Comparison of ENCODE assay signal across 25 cellular contexts in the genomic region with DNA sequence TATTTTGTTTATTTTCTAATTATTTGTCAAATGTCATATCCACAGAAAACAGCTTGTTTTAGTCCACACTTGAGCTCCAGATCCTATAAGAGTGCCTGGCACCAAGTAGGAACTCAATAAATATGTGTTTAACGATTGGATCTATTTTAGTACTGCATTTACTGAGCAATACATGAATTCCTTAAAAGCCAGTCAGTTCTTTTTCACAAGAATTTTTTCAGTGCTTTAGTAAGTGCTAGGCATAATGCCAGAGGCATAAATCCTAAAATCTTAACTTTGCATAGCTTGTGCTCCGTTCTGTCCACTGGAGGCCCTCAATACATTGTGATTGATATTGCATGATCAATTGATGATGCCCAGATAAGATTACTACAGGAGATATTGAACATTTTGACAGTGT.
"Had no signal": no experiment of that assay in that cellular context is flagged by ENCODE, and none has a peak within 500 bp of the region (broad histone marks: within the 10 kb centered on the region; RNA-seq: fewer than 3 reads in every experiment).

No MANE protein-coding gene starts in this region.

- H3K79me2 ChIP-seq: hepatocyte, parathyroid adenoma had no signal

- DNase-seq: heart left ventricle; islet precursor cell; left ventricle myocardium inferior; mesendoderm; naive B cell; natural killer cell; nephron progenitor cell; occipital lobe; psoas muscle; right lobe of liver; stimulated activated CD4-positive, alpha-beta T cell treated with anti-CD3 and anti-CD28 coated beads, Interleukin-12 subunit alpha, Interleukin-12 subunit beta, amount 100 ng/mL, for 4 hours; stimulated activated CD4-positive, alpha-beta T cell treated with anti-CD3 and anti-CD28 coated beads, Interleukin-15, amount 100 ng/mL, for 24 hours; stimulated activated CD4-positive, alpha-beta T cell treated with anti-CD3 and anti-CD28 coated beads, Interleukin-2, amount 100 ng/mL, for 24 hours; stimulated activated CD4-positive, alpha-beta T cell treated with anti-CD3 and anti-CD28 coated beads, Interleukin-4, amount 100 ng/mL, for 1 hour; stimulated activated naive B cell treated with anti-CD40 and anti-IgM and Interleukin-4, amounts not matched to agents 10 μg/mL and 1 μg/mL and 100 μg/mL, for 72 hours; substantia nigra; thyroid gland; trophoblast cell; upper lobe of right lung had no signal

- H3K9ac ChIP-seq: neural progenitor cell, parathyroid adenoma had no signal

- H3K4me3 ChIP-seq: heart left ventricle, hepatocyte, left ventricle myocardium inferior, lung, neural progenitor cell, psoas muscle, right lobe of liver, skin epidermis, thyroid gland, upper lobe of right lung had no signal

- H2AFZ ChIP-seq: hepatocyte, neural progenitor cell, parathyroid adenoma had no signal

- H3K36me3 ChIP-seq: heart left ventricle, left ventricle myocardium inferior, neural progenitor cell, neutrophil, right lobe of liver, thyroid gland, upper lobe of right lung had no signal

- H3K4me2 ChIP-seq: hepatocyte, neural progenitor cell had no signal

- ATAC-seq: heart left ventricle; natural killer cell; psoas muscle; right lobe of liver; stimulated activated naive B cell treated with anti-CD40 and anti-IgM and Interleukin-4, amounts not matched to agents 10 μg/mL and 1 μg/mL and 100 μg/mL, for 72 hours; upper lobe of right lung had no signal

- H3K4me1 ChIP-seq: neural progenitor cell, parathyroid adenoma, right lobe of liver had no signal

- H3K9me3 ChIP-seq: neutrophil, psoas muscle, right lobe of liver, thyroid gland, upper lobe of right lung had no signal

- H3K27me3 ChIP-seq: heart left ventricle, hepatocyte, neural progenitor cell, neutrophil, right lobe of liver, thyroid gland, upper lobe of right lung had no signal

- H3K27ac ChIP-seq: heart left ventricle, hepatocyte, left ventricle myocardium inferior, neural progenitor cell, neutrophil, parathyroid adenoma, psoas muscle, right lobe of liver, thyroid gland, upper lobe of right lung had no signal
